In the genomic region with DNA sequence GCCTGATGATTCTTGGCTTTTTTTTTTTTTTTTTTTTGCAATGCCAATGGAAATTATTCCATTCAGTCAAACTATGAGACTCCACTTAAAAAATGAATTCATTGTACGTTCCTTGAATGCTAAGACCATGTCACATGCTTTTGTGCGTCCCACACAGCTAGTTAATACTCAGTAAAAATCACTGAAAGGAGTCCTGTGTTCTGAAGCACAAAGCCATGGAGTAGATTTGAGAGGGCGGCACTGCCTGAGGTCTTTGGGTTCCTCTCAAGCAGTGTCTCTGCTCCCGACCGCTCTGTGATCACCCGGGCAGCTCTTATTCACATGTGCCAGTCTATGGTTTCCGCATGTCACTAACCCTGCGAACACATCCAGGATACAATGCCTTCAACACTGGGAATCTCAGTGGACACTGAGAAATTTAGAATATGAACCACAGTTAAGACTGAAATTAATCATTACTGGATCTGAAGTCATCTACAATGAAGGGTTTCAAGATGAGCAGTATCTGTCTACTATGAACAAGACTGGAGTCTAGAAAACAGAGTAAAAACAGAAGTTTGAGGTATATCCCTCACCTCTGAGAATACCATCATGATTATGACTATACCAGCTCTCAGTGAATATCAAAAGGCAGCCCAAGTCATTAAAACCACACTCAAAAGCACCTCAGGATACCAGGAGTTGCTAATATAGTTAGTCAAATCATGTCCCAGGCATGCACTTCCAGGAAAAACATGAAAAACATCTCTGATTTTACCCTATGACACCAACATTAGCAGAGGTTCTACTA, we compare ENCODE assay signal across 9 cellular contexts.
DNase-seq lines count a peak whose midpoint lies in the region; ATAC-seq and TF ChIP-seq lines count a peak whose summit lies in the region.
"Had no signal": no experiment of that assay in that cellular context is flagged by ENCODE, and none has a peak within 500 bp of the region (broad histone marks: within the 10 kb centered on the region; RNA-seq: fewer than 3 reads in every experiment).

No MANE protein-coding gene starts in this region.

- H3K27ac ChIP-seq in left ventricle myocardium inferior (replicated peaks), result no peak overlapping the region
- H3K27ac ChIP-seq: SJCRH30 had no signal

- H3K9me3 ChIP-seq in left ventricle myocardium inferior (replicated peaks), result no peaks in the 10 kb centered on the region
- H3K9me3 ChIP-seq: SJCRH30 had no signal

- peaks cover 48% of the 10 kb centered on the region for H3K4me1 Mint-ChIP-seq in neural crest cell

- H3K27me3 ChIP-seq in left ventricle myocardium inferior (ENCODE audit: low read depth), result no peaks in the 10 kb centered on the region
- H3K27me3 ChIP-seq: SJCRH30 had no signal

- H3K27me3 Mint-ChIP-seq in neural crest cell (ENCODE audit: low read depth), result no peaks in the 10 kb centered on the region

- no peak overlapping the region for H3K4me3 ChIP-seq in left ventricle myocardium inferior
- H3K4me3 ChIP-seq: SJCRH30 had no signal

- DNase-seq in neural crest cell (ENCODE audit: low read depth, low spot score) (no peak), left ventricle myocardium inferior (no peak), SIG-M5 treated with dmso at 0.1 percent for 504 hours (lab: John Stamatoyannopoulos, UW; ENCODE audit: unreplicated experiment) (no peak), NCI-H2029 (lab: John Stamatoyannopoulos, UW) (no peak)
- DNase-seq: MM.1S, SJCRH30 had no signal

- peak overlapping the region; percentile 38 for H3K27ac Mint-ChIP-seq in neural crest cell (ENCODE audit: unreplicated experiment)

- H3K4me1 ChIP-seq in left ventricle myocardium inferior, result no peaks in the 10 kb centered on the region

- no peaks in the 10 kb centered on the region for H3K9me3 Mint-ChIP-seq in neural crest cell

- peak overlapping the region; percentile 7 for H3K4me3 Mint-ChIP-seq in neural crest cell

- intact Hi-C loops in left ventricle myocardium inferior (cut with micrococcal nuclease), result no loop called here

- TF ChIP-seq CTCF in neural crest cell (conservative IDR thresholded peaks at IDR 0.05), result no peak
- no peak for TF ChIP-seq CTCF in left ventricle myocardium inferior (IDR thresholded peaks at IDR 0.05; ENCODE audit: borderline replicate concordance)

- peaks cover 4% of the 10 kb centered on the region for H3K36me3 Mint-ChIP-seq in neural crest cell (ENCODE audit: low read depth)

- no peaks in the 10 kb centered on the region for H3K36me3 ChIP-seq in left ventricle myocardium inferior
- H3K36me3 ChIP-seq: SJCRH30 had no signal

- ATAC-seq in GM18907 (IDR thresholded peaks at IDR 0.05; ENCODE audit: unreplicated experiment) (peak; percentile 99), GM21526 (IDR thresholded peaks at IDR 0.05; ENCODE audit: low FRiP score, unreplicated experiment) (peak; percentile 84), HG03342 (IDR thresholded peaks at IDR 0.05; ENCODE audit: unreplicated experiment) (peak; percentile 94)
